9 cellular contexts compared by ENCODE assay signal in the genomic region with DNA sequence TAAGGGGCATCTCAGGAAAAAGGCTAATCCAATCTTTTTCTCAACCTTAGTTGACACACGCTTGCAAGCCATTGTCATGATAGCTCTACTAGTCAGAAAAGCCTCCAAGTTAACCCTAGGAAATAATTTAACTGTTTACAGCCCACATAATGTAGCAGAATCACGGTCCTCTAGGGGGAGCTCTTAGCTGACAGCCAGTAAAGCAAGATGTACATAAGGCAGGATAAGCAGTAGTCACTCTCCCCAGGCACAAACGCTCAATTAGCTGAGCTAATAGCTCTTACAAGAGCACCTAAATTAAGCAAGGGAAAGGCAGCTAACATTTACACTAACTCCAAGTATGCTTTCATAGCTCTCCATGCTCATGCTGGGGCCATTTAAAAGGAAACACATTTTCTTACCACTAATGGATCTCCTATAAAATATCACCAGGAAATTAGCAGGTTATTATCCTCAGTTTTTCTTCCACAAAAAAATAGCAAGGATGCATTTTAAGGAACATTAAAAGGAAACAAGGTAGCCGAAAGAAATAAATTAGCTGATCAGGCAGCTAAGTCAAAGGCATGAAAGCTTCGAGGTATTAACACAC. TPM values are rescaled to one million over a fixed set of nuclear protein-coding genes. Genes with fewer than 3 reads are reported as not detected.
DNase-seq lines count a peak whose midpoint lies in the region; ATAC-seq and TF ChIP-seq lines count a peak whose summit lies in the region.
"Had no signal": no experiment of that assay in that cellular context is flagged by ENCODE, and none has a peak within 500 bp of the region (broad histone marks: within the 10 kb centered on the region; RNA-seq: fewer than 3 reads in every experiment).

No MANE protein-coding gene starts in this region.

- POLR2A ChIA-PET in AG04450 (lab: Yijun Ruan, JAX) = no interaction called here

- no peaks in the 10 kb centered on the region for H3K27me3 ChIP-seq in AG04450 (ENCODE audit: control insufficient read depth, insufficient read depth, low read length)
- H3K27me3 ChIP-seq in endodermal cell (ENCODE audit: control insufficient read depth, insufficient read depth, low read length, poor library complexity, severe bottlenecking) = no peaks in the 10 kb centered on the region

- DNase-seq in AG04450 (ENCODE audit: low read depth, low spot score) = no peak
- peak; percentile 33 for DNase-seq in Daoy (ENCODE audit: low read depth)
- peak; percentile 61 for DNase-seq in NCI-H748 (lab: John Stamatoyannopoulos, UW; ENCODE audit: unreplicated experiment)
- peak; percentile 54 for DNase-seq in endodermal cell
- DNase-seq in nephron progenitor cell = no peak
- DNase-seq in stimulated activated naive CD4-positive, alpha-beta T cell (lab: John Stamatoyannopoulos, UW) = no peak
- DNase-seq: Right ventricle myocardium superior had no signal

- H3K4me3 ChIP-seq in AG04450 (ENCODE audit: low read depth, low read length) (no peak overlapping the region), endodermal cell (ENCODE audit: low read length) (no peak overlapping the region)

- TF ChIP-seq CTCF in AG04450 (IDR thresholded peaks at IDR 0.05; ENCODE audit: low read depth, low read length) (peak; percentile 27; the same call in 1 of the 2 replicates), endodermal cell (conservative IDR thresholded peaks at IDR 0.05) (peak; percentile 68), nephron progenitor cell (IDR thresholded peaks at IDR 0.05) (no peak)

- H3K4me1 ChIP-seq in endodermal cell (ENCODE audit: control insufficient read depth, insufficient read depth, low read length) = no peaks in the 10 kb centered on the region

- no peak overlapping the region for H3K27ac Mint-ChIP-seq in endodermal cell
- H3K27ac Mint-ChIP-seq in nephron progenitor cell = no peak overlapping the region

- H3K9me3 Mint-ChIP-seq in endodermal cell (peaks cover 54% of the 10 kb centered on the region), nephron progenitor cell (peaks cover 63% of the 10 kb centered on the region)

- CTCF ChIA-PET in AG04450 (lab: Charles Lee) = interaction anchor here (0.7 to 5.4 kb wide), 16 partner anchors 9 to 272 kb away, joined by 3 to 41 read pairs (median 4); no protein-coding TSS in a partner anchor

- no peak overlapping the region for H3K9ac ChIP-seq in endodermal cell (ENCODE audit: extremely low read depth, low read length, poor library complexity, severe bottlenecking)

- ATAC-seq in HG02678 (IDR thresholded peaks at IDR 0.05; ENCODE audit: unreplicated experiment) = no peak
- no peak for ATAC-seq in HG02840 (IDR thresholded peaks at IDR 0.05; ENCODE audit: low FRiP score, unreplicated experiment)

- peaks cover 2% of the 10 kb centered on the region for H3K9me3 ChIP-seq in AG04450 (ENCODE audit: control insufficient read depth, insufficient read depth, low read length)
- H3K9me3 ChIP-seq in endodermal cell (ENCODE audit: control insufficient read depth, low read length) = peaks cover 38% of the 10 kb centered on the region

- H3K27ac ChIP-seq in AG04450 (ENCODE audit: low read depth, low read length) (no peak overlapping the region), endodermal cell (ENCODE audit: low read depth, low read length) (no peak overlapping the region)

- H3K4me1 Mint-ChIP-seq in endodermal cell (peaks cover 6% of the 10 kb centered on the region), nephron progenitor cell (no peaks in the 10 kb centered on the region)

- H3K4me3 Mint-ChIP-seq in endodermal cell (no peak overlapping the region), nephron progenitor cell (no peak overlapping the region)

- no peaks in the 10 kb centered on the region for H3K36me3 ChIP-seq in endodermal cell (ENCODE audit: control insufficient read depth, insufficient read depth, low read length)

- H3K36me3 Mint-ChIP-seq in endodermal cell (ENCODE audit: low read depth) (peaks cover 3% of the 10 kb centered on the region), nephron progenitor cell (ENCODE audit: low read depth) (no peaks in the 10 kb centered on the region)

- H3K27me3 Mint-ChIP-seq in endodermal cell (ENCODE audit: insufficient read depth) (no peaks in the 10 kb centered on the region), nephron progenitor cell (ENCODE audit: low read depth, poor library complexity) (peaks cover 10% of the 10 kb centered on the region)

- whole genome bisulfite sequencing in endodermal cell (ENCODE audit: insufficient coverage in 1 of 2, insufficient read length in 1 of 2), 2 experiments = 50 to 62% methylated on average over 4 to 5 of the region's 5 CpGs

RNA-seq across cellular contexts. Expression of gene ZSCAN5A, which starts 33.7 kb away (rescaled TPM):
- polyA plus RNA-seq in AG04450 (2011; rRNA removed) = 3.7 and 5.8 TPM in 2 replicates
- 15.6 and 18.8 TPM in 2 replicates for polyA minus RNA-seq in AG04450 (2011; rRNA and poly(A)+ RNA removed)
- total RNA-seq in Daoy (2014; rRNA removed; shearing (Covaris generic)) = 20.7 TPM in 2 replicates
- total RNA-seq in endodermal cell = 10 to 100 TPM; 11.9 to 20.8 TPM
- 10.3 TPM for polyA plus RNA-seq in endodermal cell (2013, experiment 1 of 2)
- polyA plus RNA-seq in endodermal cell (2013, experiment 2 of 2) = 10.5 TPM

RNA-seq across cellular contexts. Expression of gene ZNF582, which starts 45.0 kb away (rescaled TPM):
- polyA plus RNA-seq in AG04450 (2011; rRNA removed) = 3.1 and 3.9 TPM in 2 replicates
- polyA minus RNA-seq in AG04450 (2011; rRNA and poly(A)+ RNA removed) = 1.1 and 2.5 TPM in 2 replicates
- 2.0 and 4.6 TPM in 2 replicates for total RNA-seq in Daoy (2014; rRNA removed; shearing (Covaris generic))
- total RNA-seq in endodermal cell = 1 to 10 TPM; 6.4 to 6.8 TPM
- polyA plus RNA-seq in endodermal cell (2013, experiment 1 of 2) = 5.6 TPM
- 4.1 TPM for polyA plus RNA-seq in endodermal cell (2013, experiment 2 of 2)

RNA-seq across cellular contexts. Expression of gene ZNF583, which starts 55.7 kb away (rescaled TPM):
- polyA plus RNA-seq in AG04450 (2011; rRNA removed) = 4.5 and 6.2 TPM in 2 replicates
- polyA minus RNA-seq in AG04450 (2011; rRNA and poly(A)+ RNA removed) = 4.5 and 7.0 TPM in 2 replicates
- 3.9 and 4.1 TPM in 2 replicates for total RNA-seq in Daoy (2014; rRNA removed; shearing (Covaris generic))
- 1 to 10 TPM; 4.0 to 5.5 TPM for total RNA-seq in endodermal cell
- polyA plus RNA-seq in endodermal cell (2013, experiment 1 of 2) = 4.7 TPM
- polyA plus RNA-seq in endodermal cell (2013, experiment 2 of 2) = 6.0 TPM

Comparison
In these comparisons a context has a peak if more than half of its experiments do, and no peak if none do; other contexts are left out.
1. DNase-seq: peak in Daoy (single experiment), NCI-H748 (single experiment) and endodermal cell (single experiment); none in AG04450 (single experiment), nephron progenitor cell (single experiment) and stimulated activated naive CD4-positive, alpha-beta T cell (0 of 6).